29 cellular contexts compared by ENCODE assay signal in the genomic region with DNA sequence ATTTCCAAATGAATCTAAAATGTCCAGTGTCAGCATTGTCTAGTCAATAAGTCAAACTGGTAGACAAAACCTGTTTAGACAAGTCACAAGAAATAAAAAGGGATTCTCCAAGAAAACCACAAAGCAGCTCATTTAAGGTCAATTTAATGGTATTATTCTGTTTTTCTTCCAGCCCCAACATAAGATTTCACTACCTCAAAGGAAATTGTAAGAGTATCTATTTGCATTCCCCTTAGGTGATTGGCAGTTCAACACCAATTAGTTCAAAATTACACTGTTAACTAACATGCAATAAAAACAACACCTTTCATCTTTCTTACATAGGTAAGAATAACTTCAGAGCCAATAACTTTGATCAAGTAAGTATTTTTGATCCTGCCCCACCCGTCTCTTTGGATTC.
"Had no signal": no experiment of that assay in that cellular context is flagged by ENCODE, and none has a peak within 500 bp of the region (broad histone marks: within the 10 kb centered on the region; RNA-seq: fewer than 3 reads in every experiment).

No MANE protein-coding gene starts in this region.

- ATAC-seq: activated CD4-positive, alpha-beta T cell treated with anti-CD3 and anti-CD28 coated beads for 36 hours; activated CD8-positive, alpha-beta memory T cell treated with anti-CD3 and anti-CD28 coated beads, Interleukin-2, amount 10 ng/mL, durations not matched to agents 7 days and 5 days; activated CD8-positive, alpha-beta T cell treated with anti-CD3 and anti-CD28 coated beads, Interleukin-2, amount 10 ng/mL, durations not matched to agents 7 days and 5 days; activated naive CD8-positive, alpha-beta T cell treated with anti-CD3 and anti-CD28 coated beads, Interleukin-2, amount 50 U/mL, for 24 hours; body of pancreas; effector memory CD8-positive, alpha-beta T cell; gastroesophageal sphincter; heart right ventricle; T-helper 17 cell had no signal

- H3K36me3 ChIP-seq: adrenal gland, esophagus squamous epithelium had no signal

- FAIRE-seq: colon had no signal

- H3K4me3 ChIP-seq: adrenal gland, body of pancreas, esophagus squamous epithelium, gastroesophageal sphincter, heart right ventricle, hepatocyte had no signal

- DNase-seq: activated CD4-positive, alpha-beta memory T cell treated with anti-CD3 and anti-CD28 coated beads for 36 hours; activated CD4-positive, alpha-beta T cell treated with anti-CD3 and anti-CD28 coated beads for 36 hours; activated CD4-positive, alpha-beta T cell treated with anti-CD3 and anti-CD28 coated beads, Interleukin-2, amount 10 ng/mL, durations not matched to agents 24 days and 14 days; activated CD4-positive, CD25-positive, alpha-beta regulatory T cell; activated CD4-positive, CD25-positive, alpha-beta regulatory T cell treated with anti-CD3 and anti-CD28 coated beads, Interleukin-2, amount 50 U/mL, for 72 hours; activated CD8-positive, alpha-beta memory T cell treated with anti-CD3 and anti-CD28 coated beads, Interleukin-2, amount 10 ng/mL, durations not matched to agents 7 days and 5 days; activated CD8-positive, alpha-beta memory T cell treated with anti-CD3 and anti-CD28 coated beads, Interleukin-2, amount 50 U/mL, for 4 hours; activated CD8-positive, alpha-beta T cell treated with anti-CD3 and anti-CD28 coated beads, Interleukin-2, amount 10 ng/mL, durations not matched to agents 7 days and 5 days; activated effector memory CD4-positive, alpha-beta T cell treated with anti-CD3 and anti-CD28 coated beads, Interleukin-2, amount 50 U/mL, for 16 hours; activated naive CD4-positive, alpha-beta T cell treated with anti-CD3 and anti-CD28 coated beads for 36 hours; activated naive CD8-positive, alpha-beta T cell treated with anti-CD3 and anti-CD28 coated beads for 36 hours; activated naive CD8-positive, alpha-beta T cell treated with anti-CD3 and anti-CD28 coated beads, Interleukin-2, amount 50 U/mL, for 24 hours; activated T-cell treated with anti-CD3 and anti-CD28 coated beads, Interleukin-2, amount 50 U/mL, for 1 hour; activated T-cell treated with anti-CD3 and anti-CD28 coated beads, Interleukin-2, amount 50 U/mL, for 48 hours; adrenal gland; amygdala; aorta; body of pancreas; cortex of kidney; dermis blood vessel endothelial cell; effector CD4-positive, alpha-beta T cell; effector memory CD8-positive, alpha-beta T cell; esophagus squamous epithelium; foreskin melanocyte; heart right ventricle; T-helper 17 cell had no signal

- H3K27me3 ChIP-seq: adrenal gland, body of pancreas, esophagus squamous epithelium, gastroesophageal sphincter, heart right ventricle, hepatocyte had no signal
